ENCODE assay signal across 7 cellular contexts in the genomic region with DNA sequence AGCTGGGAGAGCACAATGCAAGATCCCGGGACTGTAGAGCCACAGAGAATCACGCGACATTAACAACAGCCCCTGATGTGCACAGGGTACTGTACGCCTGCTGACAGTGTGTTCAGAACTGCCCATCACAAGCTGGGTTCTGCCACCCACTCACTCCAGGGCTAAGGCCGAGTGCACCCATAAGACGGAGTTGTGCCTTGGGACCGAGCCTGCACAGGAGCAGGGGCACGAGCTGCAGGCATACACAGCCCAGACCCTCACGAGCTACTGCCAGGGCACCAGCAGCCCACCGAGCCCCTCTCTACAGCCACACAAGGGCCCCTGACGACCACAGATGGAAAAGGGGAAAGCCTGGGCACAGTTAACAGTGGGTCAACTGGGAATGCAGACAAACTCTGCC.
"Had no signal": no experiment of that assay in that cellular context is flagged by ENCODE, and none has a peak within 500 bp of the region (broad histone marks: within the 10 kb centered on the region; RNA-seq: fewer than 3 reads in every experiment).

No MANE protein-coding gene starts in this region.

- DNase-seq: GM23248, GOT3, H9, HCEC 1CT had no signal

- ATAC-seq: HepG2 had no signal

- H2AFZ ChIP-seq: GM23248 had no signal

- H3K27ac ChIP-seq: GM23248, HL-60 had no signal

- FAIRE-seq: H54, HepG2 had no signal

- H3K4me3 ChIP-seq: GM23248 had no signal

- H3K9ac ChIP-seq: GM23248 had no signal
